38 cellular contexts compared by ENCODE assay signal in the genomic region with DNA sequence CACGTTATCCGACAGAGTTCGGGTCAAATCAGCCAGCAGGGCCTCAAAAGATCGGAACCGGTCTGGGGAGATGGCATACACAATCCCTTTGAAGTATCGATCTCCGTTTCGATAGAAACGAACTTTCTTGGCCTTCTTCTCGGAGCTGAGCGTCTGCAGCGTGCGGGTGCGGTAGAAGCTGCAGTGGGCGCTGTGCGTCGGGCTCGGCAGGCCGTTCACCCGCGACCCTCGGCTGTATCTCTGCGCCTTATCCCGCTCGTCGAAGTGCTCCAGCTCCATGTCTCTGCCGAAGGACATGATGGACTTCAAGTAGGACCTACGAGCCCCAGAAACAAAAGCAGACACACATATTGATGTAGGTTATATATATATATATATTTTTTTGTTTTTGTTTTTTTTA. TPM values are rescaled to one million over a fixed set of nuclear protein-coding genes. Genes with fewer than 3 reads are reported as not detected.
"Had no signal": no experiment of that assay in that cellular context is flagged by ENCODE, and none has a peak within 500 bp of the region (broad histone marks: within the 10 kb centered on the region; RNA-seq: fewer than 3 reads in every experiment).

No MANE protein-coding gene starts in this region.

- H3K27ac Mint-ChIP-seq: activated naive CD4-positive, alpha-beta T cell treated with anti-CD3 and anti-CD28 coated beads for 36 hours; activated naive CD4-positive, alpha-beta T cell treated with anti-CD3 and anti-CD28 coated beads, Interleukin-2, amount 10 ng/mL, durations not matched to agents 7 days and 5 days; activated naive CD4-positive, alpha-beta T cell treated with anti-CD3 and anti-CD28 coated beads, Interleukin-2, amount 50 U/mL, for 24 hours; activated naive CD4-positive, alpha-beta T cell treated with anti-CD3 and anti-CD28 coated beads, Interleukin-2, amount 50 U/mL, for 72 hours; activated naive CD8-positive, alpha-beta T cell; activated naive CD8-positive, alpha-beta T cell treated with anti-CD3 and anti-CD28 coated beads for 36 hours; activated naive CD8-positive, alpha-beta T cell treated with anti-CD3 and anti-CD28 coated beads, Interleukin-2, amount 10 ng/mL, durations not matched to agents 7 days and 5 days; activated naive CD8-positive, alpha-beta T cell treated with anti-CD3 and anti-CD28 coated beads, Interleukin-2, amount 50 U/mL, for 24 hours; activated T-cell treated with anti-CD3 and anti-CD28 coated beads, Interleukin-2, amount 50 U/mL, for 24 hours; activated T-cell treated with anti-CD3 and anti-CD28 coated beads, Interleukin-2, amount 50 U/mL, for 72 hours; activated T-helper 1 cell treated with anti-CD3 and anti-CD28 coated beads, Interleukin-12 subunit alpha, Interleukin-12 subunit beta, Interleukin-2, Interleukin-4 antibody, amounts not matched to agents 30 ng/mL and 10 ng/mL and 1 ng/mL, durations not matched to agents 14 hours and 24 hours and 36 hours; activated T-helper 17 cell treated with anti-CD3 and anti-CD28 coated beads, Interleukin-2, amount 50 U/mL, for 72 hours; activated T-helper 2 cell treated with anti-CD3 and anti-CD28 coated beads, Interferon-gamma antibody, Interleukin-2, Interleukin-4, amounts not matched to agents 10 μg/mL and 5 μg/mL and 100 μg/mL, durations not matched to agents 14 hours and 24 hours and 36 hours had no signal

- FAIRE-seq: astrocyte had no signal

- H3K36me3 ChIP-seq: adrenal gland, ascending aorta, brain microvascular endothelial cell, breast epithelium, cardiac muscle cell had no signal

- H3K4me1 ChIP-seq: ascending aorta had no signal

- DNase-seq: activated effector memory CD4-positive, alpha-beta T cell treated with anti-CD3 and anti-CD28 coated beads, Interleukin-2, amount 50 U/mL, for 16 hours; activated effector memory CD4-positive, alpha-beta T cell treated with Interleukin-2 at 50 U/mL for 16 hours; activated gamma-delta T cell; activated gamma-delta T cell treated with Interleukin-2 at 50 U/mL for 16 hours; activated naive CD4-positive, alpha-beta T cell; activated naive CD4-positive, alpha-beta T cell treated with anti-CD3 and anti-CD28 coated beads for 36 hours; activated naive CD4-positive, alpha-beta T cell treated with anti-CD3 and anti-CD28 coated beads, Interleukin-2, amount 10 ng/mL, durations not matched to agents 7 days and 5 days; activated naive CD4-positive, alpha-beta T cell treated with anti-CD3 and anti-CD28 coated beads, Interleukin-2, amount 50 U/mL, for 16 hours; activated naive CD4-positive, alpha-beta T cell treated with Interleukin-2 at 50 U/mL for 16 hours; activated naive CD8-positive, alpha-beta T cell treated with anti-CD3 and anti-CD28 coated beads for 36 hours; activated naive CD8-positive, alpha-beta T cell treated with anti-CD3 and anti-CD28 coated beads, Interleukin-2, amount 10 ng/mL, durations not matched to agents 7 days and 5 days; activated naive CD8-positive, alpha-beta T cell treated with anti-CD3 and anti-CD28 coated beads, Interleukin-2, amount 50 U/mL, for 24 hours; activated T-cell treated with anti-CD3 and anti-CD28 coated beads, Interleukin-2, amount 50 U/mL, for 1 hour; activated T-cell treated with anti-CD3 and anti-CD28 coated beads, Interleukin-2, amount 50 U/mL, for 24 hours; activated T-cell treated with anti-CD3 and anti-CD28 coated beads, Interleukin-2, amount 50 U/mL, for 4 hours; activated T-cell treated with anti-CD3 and anti-CD28 coated beads, Interleukin-2, amount 50 U/mL, for 48 hours; activated T-cell treated with anti-CD3 and anti-CD28 coated beads, Interleukin-2, amount 50 U/mL, for 72 hours; adrenal gland; amniotic stem cell; amygdala; anterior cingulate cortex; aorta; body of pancreas; brain microvascular endothelial cell; caudate nucleus; central memory CD4-positive, alpha-beta T cell; cerebellar nuclear complex had no signal

- H3K9me3 ChIP-seq: adrenal gland, ascending aorta, body of pancreas, breast epithelium had no signal

- H3K27ac ChIP-seq: adrenal gland, ascending aorta, body of pancreas, brain microvascular endothelial cell, breast epithelium, cardiac muscle cell had no signal

- ATAC-seq: activated naive CD4-positive, alpha-beta T cell treated with anti-CD3 and anti-CD28 coated beads, Interleukin-2, amount 50 U/mL, for 72 hours; activated naive CD8-positive, alpha-beta T cell treated with anti-CD3 and anti-CD28 coated beads, Interleukin-2, amount 50 U/mL, for 24 hours; activated T-cell treated with anti-CD3 and anti-CD28 coated beads, Interleukin-2, amount 50 U/mL, for 4 hours; activated T-cell treated with anti-CD3 and anti-CD28 coated beads, Interleukin-2, amount 50 U/mL, for 72 hours; activated T-helper 17 cell treated with anti-CD3 and anti-CD28 coated beads, Interleukin-2, amount 50 U/mL, for 72 hours; body of pancreas had no signal

- H3K27me3 ChIP-seq: ascending aorta, body of pancreas, brain microvascular endothelial cell, breast epithelium had no signal

- H3K4me1 Mint-ChIP-seq: activated naive CD4-positive, alpha-beta T cell treated with anti-CD3 and anti-CD28 coated beads, Interleukin-2, amount 10 ng/mL, durations not matched to agents 7 days and 5 days; activated naive CD4-positive, alpha-beta T cell treated with anti-CD3 and anti-CD28 coated beads, Interleukin-2, amount 50 U/mL, for 24 hours; activated naive CD8-positive, alpha-beta T cell treated with anti-CD3 and anti-CD28 coated beads, Interleukin-2, amount 10 ng/mL, durations not matched to agents 7 days and 5 days; activated naive CD8-positive, alpha-beta T cell treated with anti-CD3 and anti-CD28 coated beads, Interleukin-2, amount 50 U/mL, for 24 hours; activated T-helper 17 cell treated with anti-CD3 and anti-CD28 coated beads, Interleukin-2, amount 50 U/mL, for 72 hours; central memory CD8-positive, alpha-beta T cell had no signal

- H3K4me3 ChIP-seq: adrenal gland, ascending aorta, body of pancreas, breast epithelium, cardiac muscle cell had no signal

- H3K4me3 Mint-ChIP-seq: activated naive CD4-positive, alpha-beta T cell treated with anti-CD3 and anti-CD28 coated beads for 36 hours; activated naive CD4-positive, alpha-beta T cell treated with anti-CD3 and anti-CD28 coated beads, Interleukin-2, amount 10 ng/mL, durations not matched to agents 7 days and 5 days; activated naive CD4-positive, alpha-beta T cell treated with anti-CD3 and anti-CD28 coated beads, Interleukin-2, amount 50 U/mL, for 24 hours; activated naive CD8-positive, alpha-beta T cell; activated naive CD8-positive, alpha-beta T cell treated with anti-CD3 and anti-CD28 coated beads for 36 hours; activated naive CD8-positive, alpha-beta T cell treated with anti-CD3 and anti-CD28 coated beads, Interleukin-2, amount 10 ng/mL, durations not matched to agents 7 days and 5 days; activated naive CD8-positive, alpha-beta T cell treated with anti-CD3 and anti-CD28 coated beads, Interleukin-2, amount 50 U/mL, for 24 hours; activated T-cell treated with anti-CD3 and anti-CD28 coated beads, Interleukin-2, amount 50 U/mL, for 24 hours; activated T-cell treated with anti-CD3 and anti-CD28 coated beads, Interleukin-2, amount 50 U/mL, for 4 hours; activated T-cell treated with anti-CD3 and anti-CD28 coated beads, Interleukin-2, amount 50 U/mL, for 72 hours; activated T-helper 1 cell treated with anti-CD3 and anti-CD28 coated beads, Interleukin-12 subunit alpha, Interleukin-12 subunit beta, Interleukin-2, Interleukin-4 antibody, amounts not matched to agents 30 ng/mL and 10 ng/mL and 1 ng/mL, durations not matched to agents 14 hours and 24 hours and 36 hours; activated T-helper 17 cell treated with anti-CD3 and anti-CD28 coated beads, Interleukin-2, amount 50 U/mL, for 72 hours; central memory CD8-positive, alpha-beta T cell had no signal

- H3K36me3 Mint-ChIP-seq: activated naive CD4-positive, alpha-beta T cell treated with anti-CD3 and anti-CD28 coated beads, Interleukin-2, amount 10 ng/mL, durations not matched to agents 7 days and 5 days; activated naive CD4-positive, alpha-beta T cell treated with anti-CD3 and anti-CD28 coated beads, Interleukin-2, amount 50 U/mL, for 24 hours; activated naive CD8-positive, alpha-beta T cell; activated naive CD8-positive, alpha-beta T cell treated with anti-CD3 and anti-CD28 coated beads for 36 hours; activated naive CD8-positive, alpha-beta T cell treated with anti-CD3 and anti-CD28 coated beads, Interleukin-2, amount 10 ng/mL, durations not matched to agents 7 days and 5 days had no signal

- H3K9me3 Mint-ChIP-seq: activated naive CD4-positive, alpha-beta T cell treated with anti-CD3 and anti-CD28 coated beads for 36 hours; activated naive CD4-positive, alpha-beta T cell treated with anti-CD3 and anti-CD28 coated beads, Interleukin-2, amount 10 ng/mL, durations not matched to agents 7 days and 5 days; activated naive CD4-positive, alpha-beta T cell treated with anti-CD3 and anti-CD28 coated beads, Interleukin-2, amount 50 U/mL, for 24 hours; activated naive CD4-positive, alpha-beta T cell treated with anti-CD3 and anti-CD28 coated beads, Interleukin-2, amount 50 U/mL, for 72 hours; activated naive CD8-positive, alpha-beta T cell treated with anti-CD3 and anti-CD28 coated beads for 36 hours; activated naive CD8-positive, alpha-beta T cell treated with anti-CD3 and anti-CD28 coated beads, Interleukin-2, amount 10 ng/mL, durations not matched to agents 7 days and 5 days; activated naive CD8-positive, alpha-beta T cell treated with anti-CD3 and anti-CD28 coated beads, Interleukin-2, amount 50 U/mL, for 24 hours; activated T-cell treated with anti-CD3 and anti-CD28 coated beads, Interleukin-2, amount 50 U/mL, for 4 hours; activated T-helper 1 cell treated with anti-CD3 and anti-CD28 coated beads, Interleukin-12 subunit alpha, Interleukin-12 subunit beta, Interleukin-2, Interleukin-4 antibody, amounts not matched to agents 30 ng/mL and 10 ng/mL and 1 ng/mL, durations not matched to agents 14 hours and 24 hours and 36 hours; activated T-helper 17 cell treated with anti-CD3 and anti-CD28 coated beads, Interleukin-2, amount 50 U/mL, for 72 hours; activated T-helper 2 cell treated with anti-CD3 and anti-CD28 coated beads, Interferon-gamma antibody, Interleukin-2, Interleukin-4, amounts not matched to agents 10 μg/mL and 5 μg/mL and 100 μg/mL, durations not matched to agents 14 hours and 24 hours and 36 hours had no signal

RNA-seq across cellular contexts. Expression of a gene that starts 5.3 kb away (rescaled TPM):
- total RNA-seq: activated naive CD4-positive, alpha-beta T cell treated with anti-CD3 and anti-CD28 coated beads for 36 hours; activated naive CD4-positive, alpha-beta T cell treated with anti-CD3 and anti-CD28 coated beads, Interleukin-2, amount 50 U/mL, for 72 hours; activated naive CD8-positive, alpha-beta T cell treated with anti-CD3 and anti-CD28 coated beads for 36 hours; activated naive CD8-positive, alpha-beta T cell treated with anti-CD3 and anti-CD28 coated beads, Interleukin-2, amount 10 ng/mL, durations not matched to agents 7 days and 5 days; activated T-cell treated with anti-CD3 and anti-CD28 coated beads, Interleukin-2, amount 50 U/mL, for 4 hours; activated T-cell treated with anti-CD3 and anti-CD28 coated beads, Interleukin-2, amount 50 U/mL, for 72 hours; activated T-helper 1 cell treated with anti-CD3 and anti-CD28 coated beads, Interleukin-12 subunit alpha, Interleukin-12 subunit beta, Interleukin-2, Interleukin-4 antibody, amounts not matched to agents 30 ng/mL and 10 ng/mL and 1 ng/mL, durations not matched to agents 14 hours and 24 hours and 36 hours; activated T-helper 17 cell treated with anti-CD3 and anti-CD28 coated beads, Interleukin-2, amount 50 U/mL, for 72 hours; activated T-helper 2 cell treated with anti-CD3 and anti-CD28 coated beads, Interferon-gamma antibody, Interleukin-2, Interleukin-4, amounts not matched to agents 10 μg/mL and 5 μg/mL and 100 μg/mL, durations not matched to agents 14 hours and 24 hours and 36 hours had no signal
- polyA plus RNA-seq: cardiac muscle cell had no signal
